In genomic region chr22:35470903-35471321, GRCh38 we compare ENCODE assay signal across 17 cellular contexts.
A peak's percentile ranks its signal among the peaks of the same experiment; 100 is the strongest.
DNase-seq lines count a peak whose midpoint lies in the region; ATAC-seq, FAIRE-seq and TF ChIP-seq lines count a peak whose summit lies in the region.
"Had no signal": no experiment of that assay in that cellular context is flagged by ENCODE, and none has a peak within 500 bp of the region (broad histone marks: within the 10 kb centered on the region; RNA-seq: fewer than 3 reads in every experiment).

No MANE protein-coding gene starts in this region.

- peaks cover 9% of the 10 kb centered on the region in 2 experiments for H3K4me1 Mint-ChIP-seq in H9
- H3K4me1 Mint-ChIP-seq in nephron progenitor cell, result peaks cover 46% of the 10 kb centered on the region
- H3K4me1 Mint-ChIP-seq: stimulated activated memory B cell treated with anti-CD40 and anti-IgM and Interleukin-4, amounts not matched to agents 10 μg/mL and 1 μg/mL and 100 μg/mL, for 72 hours had no signal

- H3K23me2 ChIP-seq in H9 (ENCODE audit: insufficient read length, low read depth, low read length, poor library complexity, severe bottlenecking), result no peaks in the 10 kb centered on the region

- peaks cover 13 to 18% (median 17%) of the 10 kb centered on the region in 3 experiments for H3K36me3 Mint-ChIP-seq in H9 (ENCODE audit: insufficient read depth in 1 of 3, low read depth in 3 of 3)
- peaks cover 28% of the 10 kb centered on the region for H3K36me3 Mint-ChIP-seq in nephron progenitor cell (ENCODE audit: low read depth)

- no peaks in the 10 kb centered on the region for H3K79me2 ChIP-seq in H9 (ENCODE audit: insufficient read depth, low read length)
- H3K79me2 ChIP-seq in fibroblast of lung (ENCODE audit: control insufficient read depth, insufficient read depth, low read length), result no peaks in the 10 kb centered on the region

- no peak overlapping the region for H2BK120ac ChIP-seq in H9 (ENCODE audit: low read depth, low read length, poor library complexity, severe bottlenecking)

- H3K4me3 ChIP-seq in A549 (no peak overlapping the region), fibroblast of lung (replicated peaks in 1 of 4; ENCODE audit: control extremely low read depth in 1 of 4, insufficient read depth in 1 of 4, low read depth in 3 of 4, low read length in 4 of 4) (no peak overlapping the region), lower leg skin (ENCODE audit: low read depth, poor library complexity, severe bottlenecking) (no peak overlapping the region)
- H3K4me3 ChIP-seq: uterus had no signal

- no peak overlapping the region for H3K4ac ChIP-seq in H9 (ENCODE audit: low read depth, low read length)

- H3K9ac ChIP-seq in H9 (ENCODE audit: extremely low read depth, insufficient read length, low read length), result no peak overlapping the region
- H3K9ac ChIP-seq in fibroblast of lung (ENCODE audit: insufficient read depth, low read length), result no peak overlapping the region

- H3K23ac ChIP-seq in H9 (ENCODE audit: insufficient read length, low read depth, low read length), result no peak overlapping the region

- ATAC-seq in A549, result peak in 1 of 2 experiments; percentile 58; a peak in 3 of 6 replicates
- ATAC-seq: activated T-cell treated with anti-CD3 and anti-CD28 coated beads, Interleukin-2, amount 50 U/mL, for 72 hours; stimulated activated memory B cell treated with anti-CD40 and anti-IgM and Interleukin-4, amounts not matched to agents 10 μg/mL and 1 μg/mL and 100 μg/mL, for 72 hours had no signal

- H3K27ac Mint-ChIP-seq in H9 (no peak overlapping the region), nephron progenitor cell (no peak overlapping the region)
- H3K27ac Mint-ChIP-seq: activated T-cell treated with anti-CD3 and anti-CD28 coated beads, Interleukin-2, amount 50 U/mL, for 72 hours; stimulated activated memory B cell treated with anti-CD40 and anti-IgM and Interleukin-4, amounts not matched to agents 10 μg/mL and 1 μg/mL and 100 μg/mL, for 72 hours had no signal

- H2AFZ ChIP-seq in H9 (ENCODE audit: low read length), result no peak overlapping the region
- H2AFZ ChIP-seq in fibroblast of lung (ENCODE audit: low read length), result no peak overlapping the region

- FAIRE-seq in A549 (lab: Jason Lieb, UNC), result no peak
- FAIRE-seq: H54 had no signal

- H3K4me2 ChIP-seq in A549 (no peak overlapping the region), H9 (ENCODE audit: insufficient read depth, insufficient read length, low read length) (no peak overlapping the region), fibroblast of lung (ENCODE audit: extremely low read depth, insufficient read depth, low read length) (no peak overlapping the region)

- H3K27me3 Mint-ChIP-seq in H9 (ENCODE audit: low read depth), result peaks cover 3% of the 10 kb centered on the region; the same call in 1 of the 2 replicates
- H3K27me3 Mint-ChIP-seq in nephron progenitor cell (ENCODE audit: low read depth, poor library complexity), result peaks cover 7% of the 10 kb centered on the region

- CTCF ChIA-PET in A549 (lab: Yijun Ruan, JAX), result interaction anchor here (0.9 to 1.5 kb wide), 3 partner anchors 16 to 112 kb away, joined by 3 to 5 read pairs (median 4); no protein-coding TSS in a partner anchor

- H4K20me1 ChIP-seq in H9 (ENCODE audit: control insufficient read depth, insufficient read depth, insufficient read length) (no peaks in the 10 kb centered on the region), fibroblast of lung (ENCODE audit: control insufficient read depth, extremely low read depth, insufficient read depth, low read length) (no peaks in the 10 kb centered on the region)

- H3K79me1 ChIP-seq in H9 (ENCODE audit: insufficient read depth, low read depth, low read length, poor library complexity, severe bottlenecking), result no peaks in the 10 kb centered on the region

- H3K9me3 Mint-ChIP-seq in H9 (peaks cover 13 to 15% of the 10 kb centered on the region in 2 experiments), nephron progenitor cell (peaks cover 26% of the 10 kb centered on the region)
- H3K9me3 Mint-ChIP-seq: activated T-cell treated with anti-CD3 and anti-CD28 coated beads, Interleukin-2, amount 50 U/mL, for 72 hours had no signal

- intact Hi-C loops in lower leg skin (cut with DNase I; ENCODE audit: low total_unique reads), result no loop called here

- POLR2A ChIA-PET in A549 (lab: Yijun Ruan, JAX), result no interaction called here

- H4K8ac ChIP-seq in H9 (replicated peaks; ENCODE audit: insufficient read length, low read depth, low read length), result no peak overlapping the region

- H2BK12ac ChIP-seq in H9 (ENCODE audit: insufficient read length, low read depth, low read length), result no peak overlapping the region

- H3K14ac ChIP-seq in H9 (ENCODE audit: insufficient read depth, low read length), result no peak overlapping the region

- H3K18ac ChIP-seq in H9 (ENCODE audit: insufficient read length, low read depth, low read length), result no peak overlapping the region

- H2BK5ac ChIP-seq in H9 (ENCODE audit: insufficient read length, low read length), result no peak overlapping the region

- no peak overlapping the region for H4K91ac ChIP-seq in H9 (ENCODE audit: insufficient read length, low read depth, low read length)

- no peak for TF ChIP-seq RAD21 in A549 (conservative IDR thresholded peaks at IDR 0.05 in 1 of 2, IDR thresholded peaks at IDR 0.05 in 1 of 2)

- no peak overlapping the region for H2BK20ac ChIP-seq in H9 (ENCODE audit: low read depth, low read length, poor library complexity, severe bottlenecking)

- no peak overlapping the region for H2AK5ac ChIP-seq in H9 (ENCODE audit: insufficient read length, low read length)

- TF ChIP-seq EP300 in A549 (IDR thresholded peaks at IDR 0.05), result no peak

- DNase-seq in A549 (ENCODE audit: low read depth in 1 of 2, low spot score in 1 of 2) (peak in 1 of 2 experiments; percentile 52), H9 (no peak), RKO (ENCODE audit: low spot score) (peak; percentile 19), fibroblast of lung (ENCODE audit: low read depth in 2 of 2) (peak; percentile 8 to 52), GOT3 (lab: John Stamatoyannopoulos, UW) (no peak), lower leg skin (ENCODE audit: low spot score in 2 of 2) (no peak), nephron progenitor cell (no peak), LoVo (ENCODE audit: low spot score) (no peak)
- DNase-seq: activated T-cell treated with anti-CD3 and anti-CD28 coated beads, Interleukin-2, amount 50 U/mL, for 72 hours; cerebellar nuclear complex; midbrain; NCI-H2029; NCI-H774; uterus had no signal

- H3K4me1 ChIP-seq in A549, result peaks cover 5% of the 10 kb centered on the region; the same call in 1 of the 3 replicates
- no peaks in the 10 kb centered on the region for H3K4me1 ChIP-seq in H9 (ENCODE audit: insufficient read depth, low read length)
- H3K4me1 ChIP-seq in fibroblast of lung (ENCODE audit: control insufficient read depth, extremely low read depth, insufficient read depth, low read length), result peaks cover 3% of the 10 kb centered on the region

- WGBS in A549 (ENCODE audit: missing lambda C conversion rate), result 78% methylated on average over 6 of the region's 6 CpGs
- no CpG with 5 or more reads among the region's 6 CpGs for WGBS in H9 (ENCODE audit: extremely low coverage, insufficient read length, low lambda C conversion rate)
- WGBS in lower leg skin, 2 donors, result 86 to 87% methylated on average over 6 of the region's 6 CpGs

- H3K27ac ChIP-seq in A549, result no peak overlapping the region
- H3K27ac ChIP-seq in H9 (ENCODE audit: insufficient read length, low read depth, low read length), result no peak overlapping the region
- H3K27ac ChIP-seq in fibroblast of lung (ENCODE audit: insufficient read depth, low read length), result no peak overlapping the region
- H3K27ac ChIP-seq: RWPE1, uterus had no signal

- H2BK15ac ChIP-seq in H9 (ENCODE audit: low read depth, low read length), result no peak overlapping the region

- no peaks in the 10 kb centered on the region for H3K9me3 ChIP-seq in A549
- H3K9me3 ChIP-seq in H9 (ENCODE audit: control insufficient read depth, low read depth, low read length), result no peaks in the 10 kb centered on the region
- no peaks in the 10 kb centered on the region for H3K9me3 ChIP-seq in fibroblast of lung (ENCODE audit: control insufficient read depth, insufficient read depth, low read depth, low read length)
- H3K9me3 ChIP-seq: uterus had no signal

- no peak overlapping the region for H3T11ph ChIP-seq in H9 (ENCODE audit: low read length)

- H3K56ac ChIP-seq in H9 (ENCODE audit: insufficient read length, low read depth, low read length), result no peak overlapping the region

- TF ChIP-seq POLR2A in A549 (IDR thresholded peaks at IDR 0.05; ENCODE audit: low read length), result no peak
- no peak for TF ChIP-seq POLR2A in lower leg skin (IDR thresholded peaks at IDR 0.05)

- H3K36me3 ChIP-seq in fibroblast of lung (ENCODE audit: control insufficient read depth, insufficient read depth, low read length), result no peaks in the 10 kb centered on the region
- H3K36me3 ChIP-seq: uterus had no signal

- TF ChIP-seq CTCF in A549 (IDR thresholded peaks at IDR 0.05), result no peak
- TF ChIP-seq CTCF in H9 (conservative IDR thresholded peaks at IDR 0.05), result peak; percentile 29; the same call in 1 of the 3 replicates
- no peak for TF ChIP-seq CTCF in fibroblast of lung (conservative IDR thresholded peaks at IDR 0.05 in 1 of 2, IDR thresholded peaks at IDR 0.05 in 1 of 2; ENCODE audit: low read depth in 1 of 2, low read length in 2 of 2)
- no peak for TF ChIP-seq CTCF in lower leg skin (IDR thresholded peaks at IDR 0.05)
- TF ChIP-seq CTCF in nephron progenitor cell (IDR thresholded peaks at IDR 0.05), result no peak

- H3K4me3 Mint-ChIP-seq in H9 (no peak overlapping the region), nephron progenitor cell (no peak overlapping the region)
- H3K4me3 Mint-ChIP-seq: activated T-cell treated with anti-CD3 and anti-CD28 coated beads, Interleukin-2, amount 50 U/mL, for 72 hours; stimulated activated memory B cell treated with anti-CD40 and anti-IgM and Interleukin-4, amounts not matched to agents 10 μg/mL and 1 μg/mL and 100 μg/mL, for 72 hours had no signal

- H3K27me3 ChIP-seq in H9 (ENCODE audit: insufficient read depth, low read length) (no peaks in the 10 kb centered on the region), fibroblast of lung (ENCODE audit: control insufficient read depth, insufficient read depth, low read length) (no peaks in the 10 kb centered on the region)
- H3K27me3 ChIP-seq: uterus had no signal

- no peak overlapping the region for H4K5ac ChIP-seq in H9 (ENCODE audit: insufficient read length, low read depth, low read length)

TF ChIP-seq in A549, 52 proteins besides CTCF, POLR2A, EP300 and RAD21:
- no peak for TF ChIP-seq KDM5A (IDR thresholded peaks at IDR 0.05)
- TF ChIP-seq USF2 (IDR thresholded peaks at IDR 0.05), result peak; percentile 47; the same call in 1 of the 2 replicates

Comparison
In these comparisons a context has a peak if more than half of its experiments do, and no peak if none do; other contexts are left out.
1. DNase-seq: peak in RKO (single experiment) and fibroblast of lung (2 of 2); none in H9 (single experiment), GOT3 (single experiment), lower leg skin (0 of 2), nephron progenitor cell (single experiment) and LoVo (single experiment).